Comparison of ENCODE assay signal across 22 cellular contexts in genomic region chr15:52806284-52806655, GRCh38. TPM values are rescaled to one million over a fixed set of nuclear protein-coding genes. Genes with fewer than 3 reads are reported as not detected.
DNase-seq lines count a peak whose midpoint lies in the region; ATAC-seq and TF ChIP-seq lines count a peak whose summit lies in the region.
"Had no signal": no experiment of that assay in that cellular context is flagged by ENCODE, and none has a peak within 500 bp of the region (broad histone marks: within the 10 kb centered on the region; RNA-seq: fewer than 3 reads in every experiment).

No MANE protein-coding gene starts in this region.

- TF ChIP-seq EP300 in sigmoid colon (IDR thresholded peaks at IDR 0.05): no peak

- H3K4me1 Mint-ChIP-seq in CD8-positive, alpha-beta T cell (ENCODE audit: low read depth): peaks cover 18% of the 10 kb centered on the region
- H3K4me1 Mint-ChIP-seq in neural progenitor cell: peaks cover 24% of the 10 kb centered on the region

- peaks cover 64% of the 10 kb centered on the region for H3K27me3 ChIP-seq in CD8-positive, alpha-beta T cell (ENCODE audit: insufficient read depth, low read length)
- H3K27me3 ChIP-seq in Peyer's patch (peaks cover 0 to 34% of the 10 kb centered on the region in 2 donors), iPS DF 6.9 (ENCODE audit: control insufficient read depth, insufficient read depth, low read length) (peaks cover 4% of the 10 kb centered on the region; the same call in 1 of the 2 replicates), neural progenitor cell (peaks cover 85% of the 10 kb centered on the region), sigmoid colon (peaks cover 46 to 98% (median 85%) of the 10 kb centered on the region in 3 donors)

- no peak for DNase-seq in CD8-positive, alpha-beta T cell
- DNase-seq in Peyer's patch: no peak
- no peak for DNase-seq in iPS DF 6.9 (ENCODE audit: low read depth, low spot score)
- no peak for DNase-seq in neural progenitor cell (ENCODE audit: low spot score)
- DNase-seq in ecto neural progenitor cell (ENCODE audit: low spot score): no peak
- no peak for DNase-seq in NCI-H128 (lab: John Stamatoyannopoulos, UW; ENCODE audit: unreplicated experiment)
- no peak for DNase-seq in sigmoid colon
- no peak for DNase-seq in RWPE1 (ENCODE audit: low spot score)
- DNase-seq: activated effector memory CD4-positive, alpha-beta T cell treated with Interleukin-2 at 50 U/mL for 16 hours; activated naive CD8-positive, alpha-beta T cell treated with anti-CD3 and anti-CD28 coated beads, Interleukin-2, amount 50 U/mL, for 24 hours; dermis blood vessel endothelial cell; DMS153; foreskin melanocyte; GF-D8; IMR-90; NCI-H2029; T1000 had no signal

- peaks cover 29% of the 10 kb centered on the region for H3K4me1 ChIP-seq in CD8-positive, alpha-beta T cell (ENCODE audit: insufficient read depth, low read length)
- H3K4me1 ChIP-seq in Peyer's patch (peaks cover 3 to 29% (median 15%) of the 10 kb centered on the region in 4 donors), iPS DF 6.9 (ENCODE audit: control insufficient read depth, insufficient read depth, low read length) (peaks cover 8% of the 10 kb centered on the region), neural progenitor cell (peaks cover 23% of the 10 kb centered on the region), sigmoid colon (peaks cover 0 to 32% (median 31%) of the 10 kb centered on the region in 4 donors)

- H3K27me3 Mint-ChIP-seq in CD8-positive, alpha-beta T cell (ENCODE audit: low read depth): peaks cover 75% of the 10 kb centered on the region
- H3K27me3 Mint-ChIP-seq in neural progenitor cell (ENCODE audit: insufficient read depth, low read depth): peaks cover 37% of the 10 kb centered on the region

- H3K9me3 Mint-ChIP-seq in CD8-positive, alpha-beta T cell: no peaks in the 10 kb centered on the region
- H3K9me3 Mint-ChIP-seq in neural progenitor cell: no peaks in the 10 kb centered on the region
- H3K9me3 Mint-ChIP-seq: activated naive CD8-positive, alpha-beta T cell treated with anti-CD3 and anti-CD28 coated beads, Interleukin-2, amount 50 U/mL, for 24 hours; stimulated activated naive CD8-positive, alpha-beta T cell treated with anti-CD3 and anti-CD28 coated beads, Interleukin-15, Interleukin-2, amounts not matched to agents 100 ng/mL and 50 ng/mL, for 24 hours had no signal

- H3K4me3 ChIP-seq in CD8-positive, alpha-beta T cell (ENCODE audit: low read depth, low read length): no peak overlapping the region
- H3K4me3 ChIP-seq in Peyer's patch (peak overlapping the region in 3 of 4 donors; percentile 38 to 51 (median 44)), iPS DF 6.9 (ENCODE audit: low read length) (peak overlapping the region; percentile 38; the same call in 1 of the 2 replicates), neural progenitor cell (peak overlapping the region; percentile 54), sigmoid colon (no peak overlapping the region)

- H3K27ac Mint-ChIP-seq in CD8-positive, alpha-beta T cell: no peak overlapping the region
- no peak overlapping the region for H3K27ac Mint-ChIP-seq in neural progenitor cell
- H3K27ac Mint-ChIP-seq: activated naive CD8-positive, alpha-beta T cell treated with anti-CD3 and anti-CD28 coated beads, Interleukin-2, amount 50 U/mL, for 24 hours; stimulated activated naive CD8-positive, alpha-beta T cell treated with anti-CD3 and anti-CD28 coated beads, Interleukin-15, Interleukin-2, amounts not matched to agents 100 ng/mL and 50 ng/mL, for 24 hours had no signal

- POLR2A ChIA-PET in CD8-positive, alpha-beta T cell (lab: Charles Lee): no interaction called here
- POLR2A ChIA-PET in RWPE1 (lab: Yijun Ruan, JAX; ENCODE audit: low non-redundant PET): no interaction called here

- no peaks in the 10 kb centered on the region for H3K9me3 ChIP-seq in CD8-positive, alpha-beta T cell (ENCODE audit: low read length)
- H3K9me3 ChIP-seq in Peyer's patch: peaks cover 0 to 6% (median 0%) of the 10 kb centered on the region in 4 donors
- H3K9me3 ChIP-seq in iPS DF 6.9 (ENCODE audit: control insufficient read depth, insufficient read depth, low read length): no peaks in the 10 kb centered on the region
- no peaks in the 10 kb centered on the region for H3K9me3 ChIP-seq in neural progenitor cell (ENCODE audit: low read depth)
- H3K9me3 ChIP-seq in sigmoid colon: no peaks in the 10 kb centered on the region

- TF ChIP-seq CTCF in CD8-positive, alpha-beta T cell (IDR thresholded peaks at IDR 0.05): no peak
- TF ChIP-seq CTCF in Peyer's patch (IDR thresholded peaks at IDR 0.05) (no peak), neural progenitor cell (IDR thresholded peaks at IDR 0.05) (no peak), sigmoid colon (IDR thresholded peaks at IDR 0.05) (no peak), RWPE1 (conservative IDR thresholded peaks at IDR 0.05; ENCODE audit: low read depth) (no peak)

- no peaks in the 10 kb centered on the region for H3K36me3 ChIP-seq in CD8-positive, alpha-beta T cell (ENCODE audit: insufficient read depth, low read length)
- H3K36me3 ChIP-seq in Peyer's patch (no peaks in the 10 kb centered on the region), iPS DF 6.9 (ENCODE audit: control insufficient read depth, insufficient read depth, low read length) (0 out of 2 replicates have a peak, but pooled peaks cover 3% of the 10 kb centered on the region), neural progenitor cell (no peaks in the 10 kb centered on the region), sigmoid colon (no peaks in the 10 kb centered on the region)

- no peaks in the 10 kb centered on the region for H3K36me3 Mint-ChIP-seq in CD8-positive, alpha-beta T cell
- H3K36me3 Mint-ChIP-seq in neural progenitor cell: no peaks in the 10 kb centered on the region

- WGBS in iPS DF 6.9 (ENCODE audit: insufficient coverage, insufficient read length): no CpG with 5 or more reads among the region's 9 CpGs
- 32 to 46% methylated on average over 9 of the region's 9 CpGs for WGBS in sigmoid colon, 2 donors

- no peak for TF ChIP-seq POLR2A in Peyer's patch (IDR thresholded peaks at IDR 0.05)
- TF ChIP-seq POLR2A in sigmoid colon (IDR thresholded peaks at IDR 0.05): no peak

- H3K79me2 ChIP-seq in neural progenitor cell (ENCODE audit: low read depth): no peaks in the 10 kb centered on the region

- CTCF ChIA-PET in CD8-positive, alpha-beta T cell (lab: Charles Lee): no interaction called here
- CTCF ChIA-PET in RWPE1 (lab: Yijun Ruan, JAX): no interaction called here

- no peak overlapping the region for H3K27ac ChIP-seq in CD8-positive, alpha-beta T cell (ENCODE audit: low read depth, low read length)
- H3K27ac ChIP-seq in Peyer's patch (no peak overlapping the region), iPS DF 6.9 (ENCODE audit: low read length) (no peak overlapping the region), neural progenitor cell (no peak overlapping the region), sigmoid colon (no peak overlapping the region), RWPE1 (no peak overlapping the region)
- H3K27ac ChIP-seq: C4-2B had no signal

- H3F3A ChIP-seq in neural progenitor cell (ENCODE audit: low read depth): peaks cover 31% of the 10 kb centered on the region

- H3K9ac ChIP-seq in neural progenitor cell: no peak overlapping the region

- peaks cover 24% of the 10 kb centered on the region for H4K20me1 ChIP-seq in neural progenitor cell (ENCODE audit: low read depth)

- peak overlapping the region; percentile 97 for H3K4me2 ChIP-seq in neural progenitor cell

- peak overlapping the region; percentile 37 for H3K4me3 Mint-ChIP-seq in CD8-positive, alpha-beta T cell
- no peak overlapping the region for H3K4me3 Mint-ChIP-seq in neural progenitor cell
- H3K4me3 Mint-ChIP-seq: activated naive CD8-positive, alpha-beta T cell treated with anti-CD3 and anti-CD28 coated beads, Interleukin-2, amount 50 U/mL, for 24 hours; stimulated activated naive CD8-positive, alpha-beta T cell treated with anti-CD3 and anti-CD28 coated beads, Interleukin-15, Interleukin-2, amounts not matched to agents 100 ng/mL and 50 ng/mL, for 24 hours had no signal

- intact Hi-C loops in CD8-positive, alpha-beta T cell (cut with DNase I, micrococcal nuclease): no loop called here
- intact Hi-C loops in sigmoid colon (cut with DNase I): no loop called here

- H2AFZ ChIP-seq in neural progenitor cell (replicated peaks): peak overlapping the region; percentile 72

- no peak for ATAC-seq in CD8-positive, alpha-beta T cell

RNA-seq across cellular contexts. Expression of gene ONECUT1, which starts 16.1 kb away (rescaled TPM):
- total RNA-seq in CD8-positive, alpha-beta T cell: not detected
- total RNA-seq in Peyer's patch (not detected), neural progenitor cell (ENCODE audit: low replicate concordance) (1.5 TPM in 2 replicates), sigmoid colon (under 1 TPM in 1 of 4 donors, not detected in 3; 0.36 TPM)
- not detected for polyA plus RNA-seq in sigmoid colon
- total RNA-seq: dermis blood vessel endothelial cell, epithelial cell of proximal tubule, IMR-90, RPMI7951, sciatic nerve had no signal
- polyA plus RNA-seq: IMR-90 had no signal

Comparison
In these comparisons a context has a peak if more than half of its experiments do, and no peak if none do; other contexts are left out.
1. H3K4me3 ChIP-seq: peak in Peyer's patch (3 of 4), iPS DF 6.9 (single experiment) and neural progenitor cell (single experiment); none in CD8-positive, alpha-beta T cell (single experiment) and sigmoid colon (0 of 4).